Comparison of ENCODE assay signal across 20 cellular contexts in the genomic region with DNA sequence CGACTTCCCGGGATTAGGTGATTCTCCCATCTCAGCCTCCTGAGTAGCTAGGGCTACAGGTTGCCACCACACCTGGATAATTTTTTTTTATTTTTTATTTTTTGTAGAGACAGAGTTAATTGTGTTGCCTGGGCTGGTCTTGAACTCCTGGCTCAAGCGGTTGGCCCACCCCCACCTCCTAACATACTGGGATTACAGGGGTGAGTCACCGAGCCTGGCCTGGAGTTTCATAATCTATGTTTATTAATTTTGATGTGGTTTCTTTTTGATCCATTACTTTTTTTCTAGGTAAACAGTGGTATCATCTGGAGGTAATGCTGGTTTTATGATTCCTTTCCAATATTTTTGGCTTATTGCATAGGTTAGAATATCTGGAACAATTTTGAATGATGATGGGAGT. TPM values are rescaled to one million over a fixed set of nuclear protein-coding genes. Genes with fewer than 3 reads are reported as not detected.
A peak's percentile ranks its signal among the peaks of the same experiment; 100 is the strongest.
DNase-seq lines count a peak whose midpoint lies in the region; ATAC-seq and TF ChIP-seq lines count a peak whose summit lies in the region.
"Had no signal": no experiment of that assay in that cellular context is flagged by ENCODE, and none has a peak within 500 bp of the region (broad histone marks: within the 10 kb centered on the region; RNA-seq: fewer than 3 reads in every experiment).

No MANE protein-coding gene starts in this region.

- no CpG with 5 or more reads among the region's 4 CpGs for WGBS in IMR-90 (ENCODE audit: extremely low coverage in 2 of 2, insufficient read length in 1 of 2), 2 experiments
- WGBS in trophoblast cell (ENCODE audit: extremely low coverage, insufficient coverage, insufficient read length) = no CpG with 5 or more reads among the region's 4 CpGs

- H2BK12ac ChIP-seq in trophoblast cell (ENCODE audit: low read length) = no peak overlapping the region

- no peak overlapping the region for H4K12ac ChIP-seq in trophoblast cell (ENCODE audit: low read depth, low read length)

- no peak overlapping the region for H3K4me3 Mint-ChIP-seq in activated CD4-positive, alpha-beta T cell treated with anti-CD3 and anti-CD28 coated beads, Interleukin-2, amount 10 ng/mL, durations not matched to agents 24 days and 14 days
- no peak overlapping the region for H3K4me3 Mint-ChIP-seq in activated CD4-positive, alpha-beta T cell treated with anti-CD3 and anti-CD28 coated beads, Interleukin-2, amount 10 ng/mL, durations not matched to agents 7 days and 5 days
- H3K4me3 Mint-ChIP-seq: CD14-positive monocyte; CD8-positive, alpha-beta T cell; GM23338; IgD-negative memory B cell had no signal

- no peak overlapping the region for H2AK9ac ChIP-seq in IMR-90 (replicated peaks; ENCODE audit: low read depth, low read length, poor library complexity)

- H4K5ac ChIP-seq in IMR-90 (ENCODE audit: low read depth, low read length) = no peak overlapping the region

- H2BK120ac ChIP-seq in IMR-90 (ENCODE audit: low read depth, low read length) (no peak overlapping the region), trophoblast cell (ENCODE audit: insufficient read depth, low read length, poor library complexity) (no peak overlapping the region)

- dilution Hi-C loops in IMR-90 (cut with HindIII; ENCODE audit: low sequenced_read_pairs, unreplicated experiment) = no loop called here

- H3K4me2 ChIP-seq in IMR-90 (ENCODE audit: low read depth, low read length) (no peak overlapping the region), trophoblast cell (ENCODE audit: low read length) (no peak overlapping the region)
- H3K4me2 ChIP-seq: BLaER1, GM23338 had no signal

- H2BK5ac ChIP-seq in IMR-90 (ENCODE audit: low read depth, low read length, poor library complexity, severe bottlenecking) (no peak overlapping the region), trophoblast cell (ENCODE audit: low read depth, low read length, poor library complexity) (no peak overlapping the region)

- no peak overlapping the region for H2AFZ ChIP-seq in IMR-90 (replicated peaks; ENCODE audit: low read length, poor library complexity)
- no peak overlapping the region for H2AFZ ChIP-seq in trophoblast cell (ENCODE audit: insufficient read depth, low read length, poor library complexity)
- H2AFZ ChIP-seq: GM23338 had no signal

- H3K18ac ChIP-seq in IMR-90 (ENCODE audit: low read depth, low read length) (no peak overlapping the region), trophoblast cell (ENCODE audit: low read length) (peak overlapping the region; percentile 30)

- H3K4me3 ChIP-seq in IMR-90 (ENCODE audit: insufficient read depth, low read depth, low read length) = no peak overlapping the region
- no peak overlapping the region for H3K4me3 ChIP-seq in trophoblast cell (ENCODE audit: low read depth, low read length)
- H3K4me3 ChIP-seq: BLaER1, GM23338 had no signal

- H3K27ac ChIP-seq in IMR-90 (ENCODE audit: insufficient read depth, low read length) = no peak overlapping the region
- no peak overlapping the region for H3K27ac ChIP-seq in trophoblast cell (ENCODE audit: low read depth, low read length)
- H3K27ac ChIP-seq: 22Rv1, BLaER1, HL-60 had no signal

- H2AK5ac ChIP-seq in IMR-90 (ENCODE audit: low read depth, low read length) = no peak overlapping the region
- no peak overlapping the region for H2AK5ac ChIP-seq in trophoblast cell (ENCODE audit: low read length)

- no peaks in the 10 kb centered on the region for H3K27me3 Mint-ChIP-seq in activated CD4-positive, alpha-beta T cell treated with anti-CD3 and anti-CD28 coated beads, Interleukin-2, amount 10 ng/mL, durations not matched to agents 24 days and 14 days
- H3K27me3 Mint-ChIP-seq in activated CD4-positive, alpha-beta T cell treated with anti-CD3 and anti-CD28 coated beads, Interleukin-2, amount 10 ng/mL, durations not matched to agents 7 days and 5 days = no peaks in the 10 kb centered on the region

- no peak overlapping the region for H3K27ac Mint-ChIP-seq in activated CD4-positive, alpha-beta T cell treated with anti-CD3 and anti-CD28 coated beads, Interleukin-2, amount 10 ng/mL, durations not matched to agents 24 days and 14 days
- H3K27ac Mint-ChIP-seq in activated CD4-positive, alpha-beta T cell treated with anti-CD3 and anti-CD28 coated beads, Interleukin-2, amount 10 ng/mL, durations not matched to agents 7 days and 5 days = no peak overlapping the region
- H3K27ac Mint-ChIP-seq: CD8-positive, alpha-beta T cell; GM23338; IgD-negative memory B cell had no signal

- H3K9me3 ChIP-seq in IMR-90 (ENCODE audit: control insufficient read depth, insufficient read depth, low read length) = no peaks in the 10 kb centered on the region
- no peaks in the 10 kb centered on the region for H3K9me3 ChIP-seq in trophoblast cell (ENCODE audit: insufficient read depth, low read depth, low read length)

- POLR2A ChIA-PET in activated CD4-positive, alpha-beta T cell treated with anti-CD3 and anti-CD28 coated beads, Interleukin-2, amount 10 ng/mL, durations not matched to agents 7 days and 5 days (lab: Charles Lee) = no interaction called here
- POLR2A ChIA-PET in IMR-90 (lab: Charles Lee; ENCODE audit: unreplicated experiment) (no interaction called here), HEK293T (lab: Yijun Ruan, JAX) (no interaction called here)

- TF ChIP-seq CTCF in IMR-90 (conservative IDR thresholded peaks at IDR 0.05; ENCODE audit: low read depth, low read length) = no peak

- peaks cover under 1% of the 10 kb centered on the region for H3K36me3 Mint-ChIP-seq in activated CD4-positive, alpha-beta T cell treated with anti-CD3 and anti-CD28 coated beads, Interleukin-2, amount 10 ng/mL, durations not matched to agents 24 days and 14 days (ENCODE audit: low read depth)
- peaks cover 2% of the 10 kb centered on the region for H3K36me3 Mint-ChIP-seq in activated CD4-positive, alpha-beta T cell treated with anti-CD3 and anti-CD28 coated beads, Interleukin-2, amount 10 ng/mL, durations not matched to agents 7 days and 5 days (ENCODE audit: low read depth)
- H3K36me3 Mint-ChIP-seq: CD8-positive, alpha-beta T cell had no signal

- H3K36me3 ChIP-seq in IMR-90 (ENCODE audit: control insufficient read depth, insufficient read depth, low read length) (no peaks in the 10 kb centered on the region), trophoblast cell (ENCODE audit: control insufficient read depth in 1 of 2, insufficient read depth in 2 of 2, low read length in 2 of 2) (no peaks in the 10 kb centered on the region)

- TF ChIP-seq POLR2A in IMR-90 (IDR thresholded peaks at IDR 0.05; ENCODE audit: low read depth, low read length) = no peak

- H3K23ac ChIP-seq in IMR-90 (ENCODE audit: low read depth, low read length) (no peak overlapping the region), trophoblast cell (ENCODE audit: low read length) (no peak overlapping the region)

- no peak for ATAC-seq in IMR-90 (ENCODE audit: low read depth)
- ATAC-seq: CD8-positive, alpha-beta T cell; GM23338 had no signal

- peaks cover under 1% of the 10 kb centered on the region for H3K9me3 Mint-ChIP-seq in activated CD4-positive, alpha-beta T cell treated with anti-CD3 and anti-CD28 coated beads, Interleukin-2, amount 10 ng/mL, durations not matched to agents 24 days and 14 days
- H3K9me3 Mint-ChIP-seq in activated CD4-positive, alpha-beta T cell treated with anti-CD3 and anti-CD28 coated beads, Interleukin-2, amount 10 ng/mL, durations not matched to agents 7 days and 5 days = peaks cover 2% of the 10 kb centered on the region
- H3K9me3 Mint-ChIP-seq: CD8-positive, alpha-beta T cell had no signal

- peak; percentile 2 for DNase-seq in activated CD4-positive, alpha-beta T cell treated with anti-CD3 and anti-CD28 coated beads, Interleukin-2, amount 10 ng/mL, durations not matched to agents 24 days and 14 days
- no peak for DNase-seq in activated CD4-positive, alpha-beta T cell treated with anti-CD3 and anti-CD28 coated beads, Interleukin-2, amount 10 ng/mL, durations not matched to agents 7 days and 5 days
- peak; percentile 8 for DNase-seq in IMR-90
- DNase-seq in amniotic epithelial cell (ENCODE audit: low read depth) = peak; percentile 23
- DNase-seq in trophoblast cell = no peak
- no peak for DNase-seq in CD1c-positive myeloid dendritic cell (ENCODE audit: extremely low spot score)
- no peak for DNase-seq in kidney tubule cell (ENCODE audit: low spot score)
- no peak for DNase-seq in HEK293T (ENCODE audit: extremely low spot score)
- DNase-seq: Calu3; CD8-positive, alpha-beta T cell; DMS79 treated with DMSO at 0.1 percent for 48 hours; EL; H7; KG1 had no signal

- no peak for TF ChIP-seq RAD21 in IMR-90 (IDR thresholded peaks at IDR 0.05; ENCODE audit: low read length)

- H4K91ac ChIP-seq in IMR-90 (ENCODE audit: insufficient read depth, low read depth, low read length) (no peak overlapping the region), trophoblast cell (ENCODE audit: low read depth, low read length) (no peak overlapping the region)

- H3K9me1 ChIP-seq in IMR-90 (ENCODE audit: insufficient read depth, low read length) = no peaks in the 10 kb centered on the region

- intact Hi-C loops in activated CD4-positive, alpha-beta T cell treated with anti-CD3 and anti-CD28 coated beads, Interleukin-2, amount 10 ng/mL, durations not matched to agents 24 days and 14 days (cut with micrococcal nuclease) = no loop called here
- intact Hi-C loops in IMR-90 (cut with micrococcal nuclease) = no loop called here

- H2BK15ac ChIP-seq in IMR-90 (ENCODE audit: low read depth, low read length) = no peak overlapping the region

- H3K14ac ChIP-seq in IMR-90 (replicated peaks; ENCODE audit: low read depth, low read length) = no peak overlapping the region
- no peak overlapping the region for H3K14ac ChIP-seq in trophoblast cell (ENCODE audit: low read length)

- CTCF ChIA-PET in activated CD4-positive, alpha-beta T cell treated with anti-CD3 and anti-CD28 coated beads, Interleukin-2, amount 10 ng/mL, durations not matched to agents 7 days and 5 days (lab: Charles Lee) = no interaction called here
- CTCF ChIA-PET in IMR-90 (lab: Yijun Ruan, JAX) = no interaction called here
- CTCF ChIA-PET in HEK293T (lab: Yijun Ruan, JAX) = no interaction called here

- no peak overlapping the region for H4K8ac ChIP-seq in IMR-90 (ENCODE audit: low read depth in 2 of 2, low read length in 2 of 2)
- H4K8ac ChIP-seq in trophoblast cell (ENCODE audit: low read depth, low read length) = no peak overlapping the region

- no peak overlapping the region for H3K56ac ChIP-seq in IMR-90 (ENCODE audit: extremely low read depth, insufficient read depth, low read length)

- BruUV-seq in IMR-90 (replicated peaks; lab: Mats Ljungman, UMichigan) = no TSS peak

- in situ Hi-C loops in IMR-90 (cut with MboI; ENCODE audit: low sequenced_read_pairs) = no loop called here

- H3K79me1 ChIP-seq in IMR-90 (ENCODE audit: low read depth in 1 of 2, low read length in 2 of 2) (no peaks in the 10 kb centered on the region), trophoblast cell (ENCODE audit: low read length) (no peaks in the 10 kb centered on the region)

- H3K9ac ChIP-seq in IMR-90 (ENCODE audit: low read depth, low read length) (no peak overlapping the region), trophoblast cell (ENCODE audit: low read length) (no peak overlapping the region)
- H3K9ac ChIP-seq: BLaER1 had no signal

- peaks cover 3% of the 10 kb centered on the region for H3K4me1 Mint-ChIP-seq in activated CD4-positive, alpha-beta T cell treated with anti-CD3 and anti-CD28 coated beads, Interleukin-2, amount 10 ng/mL, durations not matched to agents 24 days and 14 days
- H3K4me1 Mint-ChIP-seq in activated CD4-positive, alpha-beta T cell treated with anti-CD3 and anti-CD28 coated beads, Interleukin-2, amount 10 ng/mL, durations not matched to agents 7 days and 5 days = peaks cover under 1% of the 10 kb centered on the region

- H3K4ac ChIP-seq in IMR-90 (ENCODE audit: low read depth, low read length) = no peak overlapping the region
- no peak overlapping the region for H3K4ac ChIP-seq in trophoblast cell (ENCODE audit: low read depth, low read length)

- H4K20me1 ChIP-seq in IMR-90 (ENCODE audit: insufficient read depth, low read length) = no peaks in the 10 kb centered on the region

- H2BK20ac ChIP-seq in IMR-90 (ENCODE audit: low read depth, low read length) = no peak overlapping the region

- H3K79me2 ChIP-seq in trophoblast cell (ENCODE audit: control insufficient read depth, insufficient read depth, low read length, poor library complexity) = no peaks in the 10 kb centered on the region

- H3K4me1 ChIP-seq in IMR-90 (ENCODE audit: control insufficient read depth, insufficient read depth, low read length) = no peaks in the 10 kb centered on the region
- no peaks in the 10 kb centered on the region for H3K4me1 ChIP-seq in trophoblast cell (ENCODE audit: control insufficient read depth in 1 of 2, insufficient read depth in 2 of 2, low read length in 2 of 2)
- H3K4me1 ChIP-seq: BLaER1 had no signal

- H3K27me3 ChIP-seq in IMR-90 (ENCODE audit: control insufficient read depth, insufficient read depth, low read length) (no peaks in the 10 kb centered on the region), trophoblast cell (ENCODE audit: insufficient read depth, low read length) (no peaks in the 10 kb centered on the region)
- H3K27me3 ChIP-seq: BLaER1 had no signal

RNA-seq across cellular contexts. Expression of gene KIAA1958, which starts 54.2 kb away (rescaled TPM):
- 9.8 and 10.6 TPM in 2 replicates for total RNA-seq in activated CD4-positive, alpha-beta T cell treated with anti-CD3 and anti-CD28 coated beads, Interleukin-2, amount 10 ng/mL, durations not matched to agents 24 days and 14 days
- total RNA-seq in activated CD4-positive, alpha-beta T cell treated with anti-CD3 and anti-CD28 coated beads, Interleukin-2, amount 10 ng/mL, durations not matched to agents 7 days and 5 days = 1 to 10 TPM; 6.5 to 6.8 TPM
- 1.4 and 1.8 TPM in 2 replicates for total RNA-seq in IMR-90 (2012; rRNA removed)
- 0.65 and 0.75 TPM in 2 replicates for polyA plus RNA-seq in IMR-90 (2012; rRNA removed)
- polyA plus RNA-seq in IMR-90 (2012; cell fraction: cytosol; rRNA removed) = 0.37 and 0.41 TPM in 2 replicates
- 0.61 and 0.91 TPM in 2 replicates for polyA plus RNA-seq in IMR-90 (2012; cell fraction: nucleus; rRNA removed; ENCODE audit: low replicate concordance)
- 4.8 and 5.3 TPM in 2 replicates for polyA plus RNA-seq in trophoblast cell (2013)

Comparison
In these comparisons a context has a peak if more than half of its experiments do, and no peak if none do; other contexts are left out.
1. DNase-seq: peak in activated CD4-positive, alpha-beta T cell treated with anti-CD3 and anti-CD28 coated beads, Interleukin-2, amount 10 ng/mL, durations not matched to agents 24 days and 14 days (single experiment), IMR-90 (single experiment) and amniotic epithelial cell (single experiment); none in activated CD4-positive, alpha-beta T cell treated with anti-CD3 and anti-CD28 coated beads, Interleukin-2, amount 10 ng/mL, durations not matched to agents 7 days and 5 days (single experiment), trophoblast cell (0 of 2), CD1c-positive myeloid dendritic cell (single experiment), kidney tubule cell (single experiment) and HEK293T (single experiment).